8 cellular contexts compared by ENCODE assay signal in genomic region chr3:9422712-9423424, GRCh38. TPM values are rescaled to one million over a fixed set of nuclear protein-coding genes. Genes with fewer than 3 reads are reported as not detected.
DNase-seq lines count a peak whose midpoint lies in the region; ATAC-seq lines count a peak whose summit lies in the region.

No MANE protein-coding gene starts in this region.

- H3K27me3 ChIP-seq in skeletal muscle satellite cell (ENCODE audit: control insufficient read depth, insufficient read depth, low read length) = no peaks in the 10 kb centered on the region

- ATAC-seq in GM18909 (IDR thresholded peaks at IDR 0.05; ENCODE audit: poor library complexity, unreplicated experiment) = no peak

- DNase-seq in ELF-1 (ENCODE audit: low read depth, low spot score) (peak; percentile 59), LHCN-M2 (ENCODE audit: low read depth) (peak; percentile 94), RPMI7951 (ENCODE audit: low read depth) (peak; percentile 97), cerebellar cortex (ENCODE audit: low spot score) (peak; percentile 98), iris pigment epithelial cell (ENCODE audit: low read depth) (peak; percentile 98)
- DNase-seq in effector CD8-positive, alpha-beta T cell (lab: John Stamatoyannopoulos, UW) = no peak

- H3K9ac ChIP-seq in skeletal muscle satellite cell (ENCODE audit: low read depth, low read length) = peak overlapping the region; percentile 69

- peak overlapping the region; percentile 61 for H3K4me2 ChIP-seq in skeletal muscle satellite cell (ENCODE audit: low read length)

- peak overlapping the region; percentile 9 for H3K4me3 ChIP-seq in skeletal muscle satellite cell (ENCODE audit: low read length)

- no peaks in the 10 kb centered on the region for H3K9me3 ChIP-seq in skeletal muscle satellite cell (replicated peaks; ENCODE audit: low read length)

- H3K4me1 ChIP-seq in skeletal muscle satellite cell (ENCODE audit: control insufficient read depth, insufficient read depth, low read length) = peaks cover 44% of the 10 kb centered on the region

- H3K36me3 ChIP-seq in skeletal muscle satellite cell (ENCODE audit: insufficient read depth, low read length) = peaks cover 21% of the 10 kb centered on the region

RNA-seq across cellular contexts. Expression of gene SETD5, which starts 25.5 kb away (rescaled TPM):
- 51.2 and 51.8 TPM in 2 replicates for total RNA-seq in LHCN-M2 (2014; rRNA removed)
- 28.9 TPM for polyA plus RNA-seq in LHCN-M2 (2012)
- 56.8 and 58.4 TPM in 2 replicates for total RNA-seq in RPMI7951 (2014; rRNA removed; shearing (Covaris generic))
- 66.2 and 70.0 TPM in 2 replicates for total RNA-seq in skeletal muscle satellite cell (2012; rRNA removed)
